In the genomic region with DNA sequence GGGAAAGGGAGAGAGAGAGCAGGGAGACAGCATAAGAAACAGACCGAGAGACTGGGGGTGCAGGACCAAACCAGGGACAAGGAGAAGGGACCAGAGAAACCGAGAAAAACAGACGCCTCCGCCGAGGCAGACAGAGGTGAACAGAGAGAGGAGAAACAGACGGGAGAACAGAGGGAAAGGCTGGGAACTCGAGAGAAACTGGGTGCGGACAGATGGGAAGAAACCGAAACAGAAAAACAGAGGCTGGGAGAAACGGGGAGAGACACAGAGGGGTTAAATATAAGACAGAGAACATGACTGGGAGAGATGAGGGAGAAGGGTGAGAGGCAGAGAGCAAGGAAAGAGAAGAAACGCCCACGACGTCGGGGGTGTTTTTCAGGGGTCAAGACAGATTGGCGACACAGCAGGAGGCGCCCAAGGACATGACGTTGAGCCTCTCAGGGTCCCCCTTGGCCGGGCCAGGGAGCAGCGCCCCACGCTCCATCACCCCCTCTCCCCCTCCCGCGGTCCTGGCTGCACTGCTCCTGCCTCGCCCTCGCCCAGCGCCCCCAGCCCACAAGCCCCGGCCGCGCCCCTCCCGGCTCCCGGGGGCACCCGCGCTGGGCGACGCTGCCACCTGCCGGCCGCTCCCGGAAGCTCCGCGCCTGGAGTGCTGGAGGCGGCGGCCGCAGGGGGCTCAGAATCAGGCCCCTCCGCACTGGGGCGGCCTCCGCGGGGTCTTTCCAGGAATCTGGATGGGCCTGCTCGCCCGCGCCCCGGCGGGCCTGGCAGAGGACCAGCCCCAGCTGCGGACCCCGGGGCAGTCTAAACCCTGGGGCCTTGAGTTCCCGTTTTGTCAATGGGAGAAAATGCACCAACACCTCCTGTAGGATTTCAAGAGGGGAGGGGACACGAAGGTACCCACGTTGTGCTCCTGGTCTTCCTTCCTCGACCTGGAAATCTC, we compare ENCODE assay signal across 9 cellular contexts. TPM values are rescaled to one million over a fixed set of nuclear protein-coding genes. Genes with fewer than 3 reads are reported as not detected.
A peak's percentile ranks its signal among the peaks of the same experiment; 100 is the strongest.
DNase-seq lines count a peak whose midpoint lies in the region; ATAC-seq and TF ChIP-seq lines count a peak whose summit lies in the region.
"Had no signal": no experiment of that assay in that cellular context is flagged by ENCODE, and none has a peak within 500 bp of the region (broad histone marks: within the 10 kb centered on the region; RNA-seq: fewer than 3 reads in every experiment).

No MANE protein-coding gene starts in this region.

- peaks cover 28% of the 10 kb centered on the region for H3K27me3 ChIP-seq in DOHH2 (ENCODE audit: control insufficient read depth, low read length)
- H3K27me3 ChIP-seq in Loucy (ENCODE audit: insufficient read depth, low read length, poor library complexity, severe bottlenecking) = no peaks in the 10 kb centered on the region
- peaks cover 23% of the 10 kb centered on the region for H3K27me3 ChIP-seq in lower lobe of right lung (ENCODE audit: low read depth)

- H3K27ac ChIP-seq in DOHH2 (ENCODE audit: low read depth, low read length) = no peak overlapping the region
- H3K27ac ChIP-seq in lower lobe of right lung = peak overlapping the region; percentile 63

- H2AFZ ChIP-seq in Loucy (ENCODE audit: low read length) = peak overlapping the region; percentile 83

- peak overlapping the region; percentile 87 for H3K4me3 Mint-ChIP-seq in activated CD4-positive, alpha-beta T cell treated with anti-CD3 and anti-CD28 coated beads, Interleukin-2, amount 10 ng/mL, durations not matched to agents 24 days and 14 days

- H3K9me2 ChIP-seq in DOHH2 (replicated peaks; ENCODE audit: control insufficient read depth, low read length) = no peaks in the 10 kb centered on the region
- H3K9me2 ChIP-seq in Loucy (replicated peaks; ENCODE audit: low read depth, low read length) = no peaks in the 10 kb centered on the region

- peak overlapping the region; percentile 57 for H3K9ac ChIP-seq in Loucy (ENCODE audit: low read depth, low read length, poor library complexity, severe bottlenecking)

- peak overlapping the region; percentile 55 for H3K27ac Mint-ChIP-seq in activated CD4-positive, alpha-beta T cell treated with anti-CD3 and anti-CD28 coated beads, Interleukin-2, amount 10 ng/mL, durations not matched to agents 24 days and 14 days

- TF ChIP-seq CTCF in DOHH2 (IDR thresholded peaks at IDR 0.05; ENCODE audit: low read depth, low read length, poor library complexity, severe bottlenecking) = peak; percentile 90
- peak; percentile 85 for TF ChIP-seq CTCF in Loucy (conservative IDR thresholded peaks at IDR 0.05; ENCODE audit: low read length)
- peak; percentile 92 for TF ChIP-seq CTCF in lower lobe of right lung (IDR thresholded peaks at IDR 0.05)

- H3K79me2 ChIP-seq in DOHH2 (ENCODE audit: control insufficient read depth, low read length) = no peaks in the 10 kb centered on the region
- no peaks in the 10 kb centered on the region for H3K79me2 ChIP-seq in Loucy (ENCODE audit: insufficient read depth, low read length)

- H3K36me3 ChIP-seq in DOHH2 (ENCODE audit: control insufficient read depth, low read length) (no peaks in the 10 kb centered on the region), Loucy (ENCODE audit: insufficient read depth, low read length) (no peaks in the 10 kb centered on the region), lower lobe of right lung (no peaks in the 10 kb centered on the region)

- no peaks in the 10 kb centered on the region for H3K36me3 Mint-ChIP-seq in activated CD4-positive, alpha-beta T cell treated with anti-CD3 and anti-CD28 coated beads, Interleukin-2, amount 10 ng/mL, durations not matched to agents 24 days and 14 days (ENCODE audit: low read depth)

- ATAC-seq in lower lobe of right lung = peak; percentile 77 to 80
- no peak for ATAC-seq in GM19324 (IDR thresholded peaks at IDR 0.05; ENCODE audit: low FRiP score, unreplicated experiment)
- ATAC-seq in HG02884 (IDR thresholded peaks at IDR 0.05; ENCODE audit: unreplicated experiment) = no peak

- H3K4me1 Mint-ChIP-seq in activated CD4-positive, alpha-beta T cell treated with anti-CD3 and anti-CD28 coated beads, Interleukin-2, amount 10 ng/mL, durations not matched to agents 24 days and 14 days = peaks cover 20% of the 10 kb centered on the region

- H4K20me1 ChIP-seq in DOHH2 (ENCODE audit: control insufficient read depth, insufficient read depth, low read depth, low read length) = no peaks in the 10 kb centered on the region
- H4K20me1 ChIP-seq in Loucy (ENCODE audit: insufficient read depth, low read length, poor library complexity, severe bottlenecking) = no peaks in the 10 kb centered on the region

- no peaks in the 10 kb centered on the region for H3K9me3 Mint-ChIP-seq in activated CD4-positive, alpha-beta T cell treated with anti-CD3 and anti-CD28 coated beads, Interleukin-2, amount 10 ng/mL, durations not matched to agents 24 days and 14 days

- H3K27me3 Mint-ChIP-seq in activated CD4-positive, alpha-beta T cell treated with anti-CD3 and anti-CD28 coated beads, Interleukin-2, amount 10 ng/mL, durations not matched to agents 24 days and 14 days = peaks cover 14% of the 10 kb centered on the region

- DNase-seq in activated CD4-positive, alpha-beta T cell treated with anti-CD3 and anti-CD28 coated beads, Interleukin-2, amount 10 ng/mL, durations not matched to agents 24 days and 14 days = peak; percentile 91
- DNase-seq in dermis blood vessel endothelial cell (peak; percentile 48), lower lobe of right lung (peak; percentile 73)
- DNase-seq in stimulated activated CD8-positive, alpha-beta memory T cell treated with anti-CD3 and anti-CD28 coated beads, Interleukin-12 subunit alpha, Interleukin-12 subunit beta, amount 100 ng/mL, for 4 hours (ENCODE audit: low read depth) = peak; percentile 28

- peak overlapping the region; percentile 32 for H3K4me2 ChIP-seq in DOHH2 (ENCODE audit: low read length)
- H3K4me2 ChIP-seq in Loucy (ENCODE audit: low read depth, low read length, poor library complexity, severe bottlenecking) = peak overlapping the region; percentile 71

- intact Hi-C loops in activated CD4-positive, alpha-beta T cell treated with anti-CD3 and anti-CD28 coated beads, Interleukin-2, amount 10 ng/mL, durations not matched to agents 24 days and 14 days (cut with micrococcal nuclease) = loop anchor here (1.0 kb wide), 1 partner anchor 73 kb away; no protein-coding TSS in a partner anchor
- intact Hi-C loops in lower lobe of right lung (cut with DNase I) = no loop called here

- no peaks in the 10 kb centered on the region for H3K9me3 ChIP-seq in DOHH2 (ENCODE audit: control insufficient read depth, insufficient read depth, low read length)
- H3K9me3 ChIP-seq in Loucy (ENCODE audit: insufficient read depth, low read depth, low read length) = no peaks in the 10 kb centered on the region
- no peaks in the 10 kb centered on the region for H3K9me3 ChIP-seq in lower lobe of right lung

- no peak overlapping the region for H3K4me3 ChIP-seq in DOHH2 (ENCODE audit: low read length)
- peak overlapping the region; percentile 65 for H3K4me3 ChIP-seq in Loucy (ENCODE audit: low read length, poor library complexity, severe bottlenecking)
- H3K4me3 ChIP-seq in lower lobe of right lung = peak overlapping the region; percentile 64

- H3K4me1 ChIP-seq in DOHH2 (ENCODE audit: control insufficient read depth, low read length) = peaks cover 11% of the 10 kb centered on the region
- peaks cover 16% of the 10 kb centered on the region for H3K4me1 ChIP-seq in Loucy (ENCODE audit: insufficient read depth, low read length, poor library complexity, severe bottlenecking)
- peaks cover 25% of the 10 kb centered on the region for H3K4me1 ChIP-seq in lower lobe of right lung

- H3F3A ChIP-seq in DOHH2 (ENCODE audit: control insufficient read depth, insufficient read depth) (no peaks in the 10 kb centered on the region), Loucy (ENCODE audit: low read depth) (no peaks in the 10 kb centered on the region)

RNA-seq across cellular contexts. Expression of gene TMEM92, which starts 1.3 kb away (rescaled TPM):
- 0.44 and 0.47 TPM in 2 replicates for total RNA-seq in activated CD4-positive, alpha-beta T cell treated with anti-CD3 and anti-CD28 coated beads, Interleukin-2, amount 10 ng/mL, durations not matched to agents 24 days and 14 days
- total RNA-seq in dermis blood vessel endothelial cell = 0.17 and 0.19 TPM in 2 replicates
- 9.2 TPM for total RNA-seq in lower lobe of right lung
- total RNA-seq: activated CD8-positive, alpha-beta memory T cell treated with anti-CD3 and anti-CD28 coated beads for 36 hours had no signal

Comparison
In these comparisons a context has a peak if more than half of its experiments do, and no peak if none do; other contexts are left out.
1. DNase-seq: peak in every context shown above with its lines; median percentile 91 in activated CD4-positive, alpha-beta T cell treated with anti-CD3 and anti-CD28 coated beads, Interleukin-2, amount 10 ng/mL, durations not matched to agents 24 days and 14 days; 73 in lower lobe of right lung; 48 in dermis blood vessel endothelial cell; 28 in stimulated activated CD8-positive, alpha-beta memory T cell treated with anti-CD3 and anti-CD28 coated beads, Interleukin-12 subunit alpha, Interleukin-12 subunit beta, amount 100 ng/mL, for 4 hours.
2. ATAC-seq: peak in lower lobe of right lung (2 of 2); none in GM19324 (single experiment) and HG02884 (single experiment).
3. Peak in every context shown above with its lines, with median percentiles within 50 percentile points of each other: CTCF ChIP-seq.